10 cellular contexts compared by ENCODE assay signal in the genomic region with DNA sequence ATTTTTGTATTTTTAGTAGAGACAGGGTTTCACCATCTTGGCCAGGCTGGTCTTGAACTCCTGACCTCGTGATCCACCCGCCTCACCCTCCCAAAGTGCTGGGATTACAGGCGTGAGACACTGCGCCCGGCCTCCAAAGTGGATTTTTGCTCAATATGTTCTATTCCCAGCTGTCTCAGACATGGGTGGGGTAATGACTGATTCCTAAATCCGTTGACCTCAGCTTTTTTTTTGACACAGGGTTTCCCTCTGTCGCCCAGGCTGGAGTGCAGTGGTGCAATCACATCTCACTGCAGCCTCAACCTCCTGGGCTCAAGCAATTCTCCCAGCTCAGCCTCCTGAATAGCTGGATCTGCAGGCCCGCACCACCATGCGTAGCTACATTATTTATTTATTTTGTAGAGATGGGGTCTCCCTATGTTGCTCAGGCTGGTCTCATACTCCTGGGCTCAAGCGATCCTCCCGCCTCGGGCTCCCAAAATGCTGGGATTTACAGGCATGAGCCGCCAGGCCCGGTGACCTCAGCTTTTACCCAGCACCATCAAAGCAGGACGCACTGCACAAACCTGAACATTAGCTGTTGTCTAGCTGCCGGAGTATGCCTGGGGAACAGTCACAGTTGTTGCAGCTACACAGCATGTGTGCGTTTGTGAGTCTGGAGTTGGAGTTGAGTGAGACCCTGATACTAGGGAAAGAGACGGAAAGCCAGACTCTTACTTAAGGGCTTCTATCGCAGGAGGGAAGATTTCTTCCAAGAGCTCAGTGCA. TPM values are rescaled to one million over a fixed set of nuclear protein-coding genes. Genes with fewer than 3 reads are reported as not detected.
DNase-seq lines count a peak whose midpoint lies in the region; TF ChIP-seq lines count a peak whose summit lies in the region.
"Had no signal": no experiment of that assay in that cellular context is flagged by ENCODE, and none has a peak within 500 bp of the region (broad histone marks: within the 10 kb centered on the region; RNA-seq: fewer than 3 reads in every experiment).

No MANE protein-coding gene starts in this region.

- peaks cover 38% of the 10 kb centered on the region for H3K27me3 Mint-ChIP-seq in Calu3 (ENCODE audit: unreplicated experiment)

- 83 to 85% methylated on average over 15 to 17 of the region's 19 CpGs for WGBS in esophagus squamous epithelium, 2 donors

- CTCF ChIA-PET in Calu3 (lab: Charles Lee) = interaction anchor here (1.6 to 1.8 kb wide), 2 partner anchors 12 to 49 kb away, joined by 3 to 6 read pairs; no protein-coding TSS in a partner anchor

- BruUV-seq in Calu3 (replicated peaks; lab: Mats Ljungman, UMichigan) = no TSS peak

- peak overlapping the region; percentile 27 for H3K27ac Mint-ChIP-seq in Calu3 (ENCODE audit: unreplicated experiment)

- no peaks in the 10 kb centered on the region for H3K9me3 ChIP-seq in SK-N-MC (ENCODE audit: low read depth, low read length)
- H3K9me3 ChIP-seq in esophagus squamous epithelium = no peaks in the 10 kb centered on the region
- H3K9me3 ChIP-seq: neutrophil had no signal

- DNase-seq in Calu3 (no peak), SK-N-MC (ENCODE audit: low read depth, low spot score) (no peak), esophagus squamous epithelium (lab: John Stamatoyannopoulos, UW) (no peak), Ammon's horn (ENCODE audit: low spot score) (no peak), cortex of kidney (lab: John Stamatoyannopoulos, UW) (no peak), NCI-H1930 (lab: John Stamatoyannopoulos, UW) (no peak), DMS 273 treated with DMSO at 0.1 percent for 48 hours (lab: John Stamatoyannopoulos, UW) (no peak)
- DNase-seq: NCI-H510A treated with DMSO at 0.1 percent for 48 hours had no signal

- no peak overlapping the region for H3K4me3 Mint-ChIP-seq in Calu3 (ENCODE audit: low read depth, unreplicated experiment)

- TF ChIP-seq CTCF in Calu3 (IDR thresholded peaks at IDR 0.05; ENCODE audit: unreplicated experiment) (no peak), esophagus squamous epithelium (IDR thresholded peaks at IDR 0.05) (no peak)

- H3K4me1 Mint-ChIP-seq in Calu3 (ENCODE audit: low read depth, unreplicated experiment) = no peaks in the 10 kb centered on the region

- no peaks in the 10 kb centered on the region for H3K27me3 ChIP-seq in esophagus squamous epithelium

- H3K4me3 ChIP-seq in SK-N-MC = no peak overlapping the region
- H3K4me3 ChIP-seq in esophagus squamous epithelium = no peak overlapping the region
- no peak overlapping the region for H3K4me3 ChIP-seq in skin epidermis

- TF ChIP-seq POLR2A in esophagus squamous epithelium (IDR thresholded peaks at IDR 0.05) = no peak

- H3K36me3 ChIP-seq in SK-N-MC (ENCODE audit: insufficient read depth, low read length) (no peaks in the 10 kb centered on the region), esophagus squamous epithelium (no peaks in the 10 kb centered on the region)
- H3K36me3 ChIP-seq: neutrophil had no signal

- intact Hi-C loops in Calu3 (cut with micrococcal nuclease; ENCODE audit: unreplicated experiment) (no loop called here), esophagus squamous epithelium (cut with DNase I) (no loop called here)

- peaks cover 10 to 32% (median 21%) of the 10 kb centered on the region in 3 donors for H3K4me1 ChIP-seq in esophagus squamous epithelium

- peak overlapping the region; percentile 68 for H3K9ac ChIP-seq in SK-N-MC (ENCODE audit: insufficient read length)

- H3K36me3 Mint-ChIP-seq in Calu3 (ENCODE audit: insufficient read depth, unreplicated experiment) = no peaks in the 10 kb centered on the region

- H3K27ac ChIP-seq in SK-N-MC (no peak overlapping the region), esophagus squamous epithelium (peak overlapping the region in 3 of 4 donors; percentile 87 to 92 (median 90)), skin epidermis (peak overlapping the region in 16 of 21 experiments; percentile 5 to 90 (median 80))
- H3K27ac ChIP-seq: neutrophil had no signal

- no peaks in the 10 kb centered on the region for H3K9me3 Mint-ChIP-seq in Calu3 (ENCODE audit: low read depth, unreplicated experiment)

RNA-seq across cellular contexts. Expression of gene PSEN2, which starts 43.8 kb away (rescaled TPM):
- total RNA-seq in Calu3 (2022) (24.2 and 26.8 TPM in 2 replicates), esophagus squamous epithelium (10 to 100 TPM in 3 of 4 donors, 1 to 10 TPM in 1; 8.3 to 23.5 (median 17.8) TPM)
